ENCODE assay signal across 8 cellular contexts in genomic region chrX:54044877-54045328, GRCh38. TPM values are rescaled to one million over a fixed set of nuclear protein-coding genes. Genes with fewer than 3 reads are reported as not detected.
DNase-seq lines count a peak whose midpoint lies in the region; ATAC-seq, FAIRE-seq and TF ChIP-seq lines count a peak whose summit lies in the region.

No MANE protein-coding gene starts in this region.

- in situ Hi-C loops in ACHN (cut with HindIII; ENCODE audit: low pct_ligation_motif_present, low pct_unique_long_range_greater_than_20kb, low sequenced_read_pairs), result no loop called here

- peak overlapping the region; percentile 57 for H3K4me3 ChIP-seq in GM12864 (ENCODE audit: low read depth, low read length)
- H3K4me3 ChIP-seq in breast epithelium, result peak overlapping the region; percentile 63 to 83 (median 66)
- H3K4me3 ChIP-seq in mesodermal cell (ENCODE audit: extremely low read depth, insufficient read depth, low read length, poor library complexity, severe bottlenecking), result peak overlapping the region; percentile 57
- H3K4me3 ChIP-seq in aorta (ENCODE audit: low read length in 2 of 2), result peak overlapping the region in 1 of 2 donors; percentile 23

- peak; percentile 8 for ATAC-seq in aorta (ENCODE audit: low FRiP score)

- H3K36me3 ChIP-seq in breast epithelium (no peaks in the 10 kb centered on the region), mesodermal cell (ENCODE audit: control insufficient read depth, insufficient read depth, low read length) (peaks cover 18% of the 10 kb centered on the region), aorta (ENCODE audit: control insufficient read depth in 1 of 2, insufficient read depth in 2 of 2, low read length in 1 of 2) (no peaks in the 10 kb centered on the region)

- no peak for TF ChIP-seq CTCF in GM12864 (IDR thresholded peaks at IDR 0.05; ENCODE audit: low read depth, low read length, missing control alignments)
- TF ChIP-seq CTCF in breast epithelium (IDR thresholded peaks at IDR 0.05), result no peak

- H3K27ac ChIP-seq in breast epithelium, result peak overlapping the region; percentile 92 to 98
- H3K27ac ChIP-seq in mesodermal cell (ENCODE audit: low read depth, low read length, severe bottlenecking), result peak overlapping the region; percentile 96
- peak overlapping the region in 1 of 2 donors; percentile 87 for H3K27ac ChIP-seq in aorta (ENCODE audit: low read depth in 1 of 2, low read length in 2 of 2)

- TF ChIP-seq POLR2A in breast epithelium (IDR thresholded peaks at IDR 0.05) (no peak), H54 (IDR thresholded peaks at IDR 0.05; ENCODE audit: low read depth, low read length) (no peak)

- H3K4me1 ChIP-seq in breast epithelium (no peaks in the 10 kb centered on the region), mesodermal cell (ENCODE audit: control insufficient read depth, insufficient read depth, low read length, poor library complexity, severe bottlenecking) (peaks cover 5% of the 10 kb centered on the region), aorta (ENCODE audit: control insufficient read depth in 1 of 2, insufficient read depth in 2 of 2, low read length in 2 of 2) (no peaks in the 10 kb centered on the region)

- intact Hi-C loops in breast epithelium (cut with DNase I; ENCODE audit: low total_unique reads) (no loop called here), aorta (cut with DNase I) (loop anchor here (5.0 to 10.0 kb wide), 4 partner anchors 137 to 760 kb away; partner anchors contain the start of genes FAM120C (in 2 of the 2), GNL3L (in 1 of the 2), MAGED2 (in 1 of the 2) and TSR2 (in 1 of the 2))

- H3K27me3 ChIP-seq in breast epithelium (peaks cover 0 to 6% of the 10 kb centered on the region in 2 donors), aorta (ENCODE audit: control insufficient read depth in 1 of 2, insufficient read depth in 2 of 2, low read length in 1 of 2) (no peaks in the 10 kb centered on the region)

- 4% methylated on average over 5 of the region's 10 CpGs; no CpG with 5 or more reads in 1 of the 2 experiments for WGBS in mesodermal cell (ENCODE audit: insufficient coverage in 2 of 2), 2 experiments
- WGBS in aorta, 2 donors, result 5 to 43% methylated on average over 10 of the region's 10 CpGs

- no peak for DNase-seq in GM12864 (ENCODE audit: low read depth)
- DNase-seq in LHCN-M2 (ENCODE audit: low read depth), result peak; percentile 35
- DNase-seq in breast epithelium (ENCODE audit: low spot score in 2 of 2), result no peak
- DNase-seq in aorta, result no peak
- DNase-seq in ACHN, result no peak
- no peak for DNase-seq in H54 (ENCODE audit: insufficient read length, low spot score)
- DNase-seq in DMS53 treated with DMSO at 0.1 percent for 48 hours (lab: John Stamatoyannopoulos, UW; ENCODE audit: unreplicated experiment), result no peak

- H3K9me3 ChIP-seq in breast epithelium (no peaks in the 10 kb centered on the region), mesodermal cell (ENCODE audit: control insufficient read depth, low read length) (no peaks in the 10 kb centered on the region), aorta (ENCODE audit: control insufficient read depth, low read length) (no peaks in the 10 kb centered on the region)

- FAIRE-seq in H54 (lab: Jason Lieb, UNC), result no peak

RNA-seq across cellular contexts. Expression of gene PHF8, which starts 0.6 kb away (rescaled TPM):
- total RNA-seq in LHCN-M2 (2014; rRNA removed), result 7.6 and 10.1 TPM in 2 replicates
- 5.2 TPM for polyA plus RNA-seq in LHCN-M2 (2012)
- total RNA-seq in breast epithelium, result 10 to 100 TPM; 25.3 to 43.5 (median 32.8) TPM
- polyA plus RNA-seq in mesodermal cell (2013, experiment 1 of 2), result 23.2 TPM
- polyA plus RNA-seq in mesodermal cell (2013, experiment 2 of 2), result 15.6 TPM
- total RNA-seq in aorta, result 10 to 100 TPM; 34.2 to 39.7 TPM
- 1 to 10 TPM; 4.4 to 9.7 TPM for polyA plus RNA-seq in aorta
